In the genomic region with DNA sequence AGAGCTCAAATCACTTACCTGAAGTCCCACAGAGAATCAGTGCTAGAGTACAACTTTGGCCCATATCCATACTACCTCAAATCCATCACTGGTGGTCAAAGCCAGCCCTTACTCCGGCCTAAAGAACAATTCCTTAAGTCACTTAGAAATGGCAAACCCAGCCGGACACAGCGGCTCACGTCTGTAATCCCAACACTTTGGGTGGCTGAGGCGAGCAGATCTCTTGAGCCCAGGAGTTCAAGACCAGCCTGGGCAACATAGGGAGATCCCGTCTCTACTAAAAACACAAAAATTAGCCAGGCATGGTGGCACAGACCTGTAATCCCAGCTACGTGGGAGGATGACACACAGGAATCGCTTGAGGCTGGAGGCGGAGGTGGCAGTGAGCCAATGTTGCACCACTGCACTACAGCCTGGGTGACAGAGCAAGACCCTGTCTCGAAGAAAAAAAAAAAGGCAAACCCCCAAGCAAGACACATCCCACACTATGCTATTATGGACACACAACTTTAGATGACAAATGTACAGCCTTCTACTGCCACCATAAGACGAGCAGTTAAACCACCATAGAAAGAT, we compare ENCODE assay signal across 1 cellular context.
TF ChIP-seq lines count a peak whose summit lies in the region.

No MANE protein-coding gene starts in this region.

TF ChIP-seq in K562, 482 proteins besides CTCF, POLR2A, EP300 and RAD21:
- TF ChIP-seq POLR3G (IDR thresholded peaks at IDR 0.05; ENCODE audit: extremely low read depth, insufficient read length, insufficient replicate concordance) (no peak), NFIC (IDR thresholded peaks at IDR 0.05) (peak; percentile 35; the same call in 1 of the 2 replicates), TCF7 (IDR thresholded peaks at IDR 0.05; ENCODE audit: borderline replicate concordance) (no peak)
